ENCODE assay signal across 1 cellular context in the genomic region with DNA sequence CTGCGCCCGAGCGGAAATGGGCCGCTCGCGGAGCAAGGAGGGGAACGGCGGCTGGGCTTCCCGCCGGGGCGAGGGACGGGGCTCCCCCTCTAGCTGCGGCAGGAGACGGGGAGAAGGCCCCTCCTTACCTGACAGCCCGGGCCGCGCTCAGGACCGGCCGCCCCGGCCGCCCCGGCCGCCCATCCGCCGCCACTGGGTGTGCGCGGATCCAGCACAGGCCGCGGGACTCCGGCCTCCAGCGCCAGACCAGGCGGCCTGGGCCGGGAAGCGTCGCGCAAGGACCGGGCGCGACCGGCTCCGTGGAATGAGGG.
TF ChIP-seq lines count a peak whose summit lies in the region.

No MANE protein-coding gene starts in this region.

TF ChIP-seq in GM23338, 12 proteins besides CTCF, POLR2A, EP300 and RAD21 (continued from another document):
- TF ChIP-seq, protein P1, sequence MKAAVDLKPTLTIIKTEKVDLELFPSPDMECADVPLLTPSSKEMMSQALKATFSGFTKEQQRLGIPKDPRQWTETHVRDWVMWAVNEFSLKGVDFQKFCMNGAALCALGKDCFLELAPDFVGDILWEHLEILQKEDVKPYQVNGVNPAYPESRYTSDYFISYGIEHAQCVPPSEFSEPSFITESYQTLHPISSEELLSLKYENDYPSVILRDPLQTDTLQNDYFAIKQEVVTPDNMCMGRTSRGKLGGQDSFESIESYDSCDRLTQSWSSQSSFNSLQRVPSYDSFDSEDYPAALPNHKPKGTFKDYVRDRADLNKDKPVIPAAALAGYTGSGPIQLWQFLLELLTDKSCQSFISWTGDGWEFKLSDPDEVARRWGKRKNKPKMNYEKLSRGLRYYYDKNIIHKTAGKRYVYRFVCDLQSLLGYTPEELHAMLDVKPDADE (IDR thresholded peaks at IDR 0.05) = no peak
- TF ChIP-seq, protein P2, sequence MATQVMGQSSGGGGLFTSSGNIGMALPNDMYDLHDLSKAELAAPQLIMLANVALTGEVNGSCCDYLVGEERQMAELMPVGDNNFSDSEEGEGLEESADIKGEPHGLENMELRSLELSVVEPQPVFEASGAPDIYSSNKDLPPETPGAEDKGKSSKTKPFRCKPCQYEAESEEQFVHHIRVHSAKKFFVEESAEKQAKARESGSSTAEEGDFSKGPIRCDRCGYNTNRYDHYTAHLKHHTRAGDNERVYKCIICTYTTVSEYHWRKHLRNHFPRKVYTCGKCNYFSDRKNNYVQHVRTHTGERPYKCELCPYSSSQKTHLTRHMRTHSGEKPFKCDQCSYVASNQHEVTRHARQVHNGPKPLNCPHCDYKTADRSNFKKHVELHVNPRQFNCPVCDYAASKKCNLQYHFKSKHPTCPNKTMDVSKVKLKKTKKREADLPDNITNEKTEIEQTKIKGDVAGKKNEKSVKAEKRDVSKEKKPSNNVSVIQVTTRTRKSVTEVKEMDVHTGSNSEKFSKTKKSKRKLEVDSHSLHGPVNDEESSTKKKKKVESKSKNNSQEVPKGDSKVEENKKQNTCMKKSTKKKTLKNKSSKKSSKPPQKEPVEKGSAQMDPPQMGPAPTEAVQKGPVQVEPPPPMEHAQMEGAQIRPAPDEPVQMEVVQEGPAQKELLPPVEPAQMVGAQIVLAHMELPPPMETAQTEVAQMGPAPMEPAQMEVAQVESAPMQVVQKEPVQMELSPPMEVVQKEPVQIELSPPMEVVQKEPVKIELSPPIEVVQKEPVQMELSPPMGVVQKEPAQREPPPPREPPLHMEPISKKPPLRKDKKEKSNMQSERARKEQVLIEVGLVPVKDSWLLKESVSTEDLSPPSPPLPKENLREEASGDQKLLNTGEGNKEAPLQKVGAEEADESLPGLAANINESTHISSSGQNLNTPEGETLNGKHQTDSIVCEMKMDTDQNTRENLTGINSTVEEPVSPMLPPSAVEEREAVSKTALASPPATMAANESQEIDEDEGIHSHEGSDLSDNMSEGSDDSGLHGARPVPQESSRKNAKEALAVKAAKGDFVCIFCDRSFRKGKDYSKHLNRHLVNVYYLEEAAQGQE (IDR thresholded peaks at IDR 0.05; ENCODE audit: unreplicated experiment) = no peak
TF ChIP-seq in GM23338: peak in this region for 0.
